In the genomic region with DNA sequence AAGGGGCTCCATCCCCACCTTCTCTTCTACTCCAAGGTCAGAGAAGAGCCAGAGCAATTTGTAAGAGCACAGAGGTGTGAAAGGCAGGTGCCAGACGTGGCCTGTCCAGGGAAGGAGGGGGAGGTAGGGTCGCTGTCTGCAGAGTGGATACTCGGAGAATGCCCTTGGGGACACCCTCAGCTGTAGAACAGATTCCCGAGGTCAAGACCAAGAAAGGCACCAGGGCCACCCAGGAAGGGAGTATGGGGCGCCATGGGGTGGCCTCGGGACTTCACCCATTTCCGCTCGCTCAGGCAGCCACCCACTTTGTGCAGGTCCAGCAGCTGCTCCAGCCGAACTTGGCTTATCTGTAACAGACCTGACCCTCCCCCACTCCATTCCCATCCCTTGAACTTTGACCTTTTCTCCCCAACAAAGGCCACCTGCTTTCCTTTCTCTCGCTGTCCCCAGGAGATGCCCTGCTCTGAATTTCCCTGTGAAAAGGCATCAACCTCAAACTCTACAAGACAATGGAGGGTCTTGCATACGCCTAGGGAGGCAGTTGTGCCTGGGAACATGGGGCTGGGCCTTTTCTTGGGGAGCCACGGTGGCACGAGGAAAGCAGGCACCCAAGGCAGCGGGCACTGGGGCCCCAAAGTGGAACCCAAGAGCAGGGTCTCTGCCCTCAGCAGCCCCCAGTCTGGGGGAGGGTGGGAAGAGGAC, we compare ENCODE assay signal across 1 cellular context.
A peak's percentile ranks its signal among the peaks of the same experiment; 100 is the strongest.
TF ChIP-seq lines count a peak whose summit lies in the region.

No MANE protein-coding gene starts in this region.

TF ChIP-seq in HepG2, 621 proteins besides CTCF, POLR2A, EP300 and RAD21 (continued from another document and continues in another):
- TF ChIP-seq FIP1L1 (IDR thresholded peaks at IDR 0.05; ENCODE audit: borderline replicate concordance, insufficient read depth, low read depth, low read length) (no peak), PHF21A (CRISPR knock-in tag; IDR thresholded peaks at IDR 0.05) (0 out of 2 replicates have a peak, but pooled peaks have one; percentile 7), ZNF530 (CRISPR knock-in tag; IDR thresholded peaks at IDR 0.05; ENCODE audit: low read depth) (no peak), FOSL2 (CRISPR knock-in tag; IDR thresholded peaks at IDR 0.05) (peak; percentile 37), LCORL (IDR thresholded peaks at IDR 0.05) (no peak), LCORL (CRISPR knock-in tag; IDR thresholded peaks at IDR 0.05) (peak; percentile 75), ZNF883 (CRISPR knock-in tag; IDR thresholded peaks at IDR 0.05; ENCODE audit: not compliant biosample characterization) (peak; percentile 26), FOXP1 (IDR thresholded peaks at IDR 0.05) (no peak), FOXP1 (CRISPR knock-in tag; IDR thresholded peaks at IDR 0.05) (no peak), PAXIP1 (CRISPR knock-in tag; conservative IDR thresholded peaks at IDR 0.05) (peak; percentile 70), TBX3 (IDR thresholded peaks at IDR 0.05; ENCODE audit: borderline replicate concordance) (no peak), RFX3 (CRISPR knock-in tag; IDR thresholded peaks at IDR 0.05) (no peak), XRCC5 (optimal IDR thresholded peaks at IDR 0.05; ENCODE audit: low read length) (peak; percentile 23), E2F1 (CRISPR knock-in tag; IDR thresholded peaks at IDR 0.05) (no peak), SNAPC2 (CRISPR knock-in tag; IDR thresholded peaks at IDR 0.05) (no peak), ZNF501 (CRISPR knock-in tag; IDR thresholded peaks at IDR 0.05) (no peak; the same call in 1 of the 2 replicates), RNF219 (CRISPR knock-in tag; IDR thresholded peaks at IDR 0.05) (no peak), FOXP4 (CRISPR knock-in tag; IDR thresholded peaks at IDR 0.05) (peak; percentile 57; the same call in 1 of the 2 replicates), ZBTB4 (CRISPR knock-in tag; IDR thresholded peaks at IDR 0.05; ENCODE audit: borderline replicate concordance) (0 out of 2 replicates have a peak, but pooled peaks have one; percentile 64), ZNF234 (CRISPR knock-in tag; conservative IDR thresholded peaks at IDR 0.05) (no peak), SRSF1 (optimal IDR thresholded peaks at IDR 0.05; ENCODE audit: low read depth, low read length) (no peak), ZNF580 (CRISPR knock-in tag; IDR thresholded peaks at IDR 0.05; ENCODE audit: borderline replicate concordance, low read depth) (no peak), ZNF782 (CRISPR knock-in tag; IDR thresholded peaks at IDR 0.05; ENCODE audit: borderline replicate concordance) (no peak), KDM5A (IDR thresholded peaks at IDR 0.05; ENCODE audit: borderline replicate concordance, low read length) (no peak)
- TF ChIP-seq, protein P1, sequence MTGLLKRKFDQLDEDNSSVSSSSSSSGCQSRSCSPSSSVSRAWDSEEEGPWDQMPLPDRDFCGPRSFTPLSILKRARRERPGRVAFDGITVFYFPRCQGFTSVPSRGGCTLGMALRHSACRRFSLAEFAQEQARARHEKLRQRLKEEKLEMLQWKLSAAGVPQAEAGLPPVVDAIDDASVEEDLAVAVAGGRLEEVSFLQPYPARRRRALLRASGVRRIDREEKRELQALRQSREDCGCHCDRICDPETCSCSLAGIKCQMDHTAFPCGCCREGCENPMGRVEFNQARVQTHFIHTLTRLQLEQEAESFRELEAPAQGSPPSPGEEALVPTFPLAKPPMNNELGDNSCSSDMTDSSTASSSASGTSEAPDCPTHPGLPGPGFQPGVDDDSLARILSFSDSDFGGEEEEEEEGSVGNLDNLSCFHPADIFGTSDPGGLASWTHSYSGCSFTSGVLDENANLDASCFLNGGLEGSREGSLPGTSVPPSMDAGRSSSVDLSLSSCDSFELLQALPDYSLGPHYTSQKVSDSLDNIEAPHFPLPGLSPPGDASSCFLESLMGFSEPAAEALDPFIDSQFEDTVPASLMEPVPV (CRISPR knock-in tag; IDR thresholded peaks at IDR 0.05) = no peak
- TF ChIP-seq, protein P2, sequence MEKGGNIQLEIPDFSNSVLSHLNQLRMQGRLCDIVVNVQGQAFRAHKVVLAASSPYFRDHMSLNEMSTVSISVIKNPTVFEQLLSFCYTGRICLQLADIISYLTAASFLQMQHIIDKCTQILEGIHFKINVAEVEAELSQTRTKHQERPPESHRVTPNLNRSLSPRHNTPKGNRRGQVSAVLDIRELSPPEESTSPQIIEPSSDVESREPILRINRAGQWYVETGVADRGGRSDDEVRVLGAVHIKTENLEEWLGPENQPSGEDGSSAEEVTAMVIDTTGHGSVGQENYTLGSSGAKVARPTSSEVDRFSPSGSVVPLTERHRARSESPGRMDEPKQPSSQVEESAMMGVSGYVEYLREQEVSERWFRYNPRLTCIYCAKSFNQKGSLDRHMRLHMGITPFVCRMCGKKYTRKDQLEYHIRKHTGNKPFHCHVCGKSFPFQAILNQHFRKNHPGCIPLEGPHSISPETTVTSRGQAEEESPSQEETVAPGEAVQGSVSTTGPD (CRISPR knock-in tag; IDR thresholded peaks at IDR 0.05) = no peak
- TF ChIP-seq, protein P3, sequence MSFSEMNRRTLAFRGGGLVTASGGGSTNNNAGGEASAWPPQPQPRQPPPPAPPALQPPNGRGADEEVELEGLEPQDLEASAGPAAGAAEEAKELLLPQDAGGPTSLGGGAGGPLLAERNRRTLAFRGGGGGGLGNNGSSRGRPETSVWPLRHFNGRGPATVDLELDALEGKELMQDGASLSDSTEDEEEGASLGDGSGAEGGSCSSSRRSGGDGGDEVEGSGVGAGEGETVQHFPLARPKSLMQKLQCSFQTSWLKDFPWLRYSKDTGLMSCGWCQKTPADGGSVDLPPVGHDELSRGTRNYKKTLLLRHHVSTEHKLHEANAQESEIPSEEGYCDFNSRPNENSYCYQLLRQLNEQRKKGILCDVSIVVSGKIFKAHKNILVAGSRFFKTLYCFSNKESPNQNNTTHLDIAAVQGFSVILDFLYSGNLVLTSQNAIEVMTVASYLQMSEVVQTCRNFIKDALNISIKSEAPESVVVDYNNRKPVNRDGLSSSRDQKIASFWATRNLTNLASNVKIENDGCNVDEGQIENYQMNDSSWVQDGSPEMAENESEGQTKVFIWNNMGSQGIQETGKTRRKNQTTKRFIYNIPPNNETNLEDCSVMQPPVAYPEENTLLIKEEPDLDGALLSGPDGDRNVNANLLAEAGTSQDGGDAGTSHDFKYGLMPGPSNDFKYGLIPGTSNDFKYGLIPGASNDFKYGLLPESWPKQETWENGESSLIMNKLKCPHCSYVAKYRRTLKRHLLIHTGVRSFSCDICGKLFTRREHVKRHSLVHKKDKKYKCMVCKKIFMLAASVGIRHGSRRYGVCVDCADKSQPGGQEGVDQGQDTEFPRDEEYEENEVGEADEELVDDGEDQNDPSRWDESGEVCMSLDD (CRISPR knock-in tag; IDR thresholded peaks at IDR 0.05; ENCODE audit: borderline replicate concordance) = peak; percentile 86; the same call in 1 of the 2 replicates
- TF ChIP-seq, protein P4, sequence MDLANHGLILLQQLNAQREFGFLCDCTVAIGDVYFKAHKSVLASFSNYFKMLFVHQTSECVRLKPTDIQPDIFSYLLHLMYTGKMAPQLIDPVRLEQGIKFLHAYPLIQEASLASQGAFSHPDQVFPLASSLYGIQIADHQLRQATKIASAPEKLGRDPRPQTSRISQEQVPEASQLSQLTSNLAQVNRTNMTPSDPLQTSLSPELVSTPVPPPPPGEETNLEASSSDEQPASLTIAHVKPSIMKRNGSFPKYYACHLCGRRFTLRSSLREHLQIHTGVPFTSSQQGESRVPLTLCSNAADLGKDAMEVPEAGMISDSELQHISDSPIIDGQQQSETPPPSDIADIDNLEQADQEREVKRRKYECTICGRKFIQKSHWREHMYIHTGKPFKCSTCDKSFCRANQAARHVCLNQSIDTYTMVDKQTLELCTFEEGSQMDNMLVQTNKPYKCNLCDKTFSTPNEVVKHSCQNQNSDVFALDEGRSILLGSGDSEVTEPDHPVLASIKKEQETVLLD (CRISPR knock-in tag; IDR thresholded peaks at IDR 0.05; ENCODE audit: low read depth) = no peak
